ENCODE assay signal across 24 cellular contexts in genomic region chr4:148438047-148438446, GRCh38. TPM values are rescaled to one million over a fixed set of nuclear protein-coding genes. Genes with fewer than 3 reads are reported as not detected.
DNase-seq lines count a peak whose midpoint lies in the region; ATAC-seq, FAIRE-seq and TF ChIP-seq lines count a peak whose summit lies in the region.
"Had no signal": no experiment of that assay in that cellular context is flagged by ENCODE, and none has a peak within 500 bp of the region (broad histone marks: within the 10 kb centered on the region; RNA-seq: fewer than 3 reads in every experiment).

No MANE protein-coding gene starts in this region.

- no peaks in the 10 kb centered on the region for H3K36me3 Mint-ChIP-seq in chondrocyte (ENCODE audit: low read depth)

- no peak overlapping the region for H3K18ac ChIP-seq in mesendoderm (ENCODE audit: low read length)

- H2BK120ac ChIP-seq in mesendoderm (ENCODE audit: low read depth, low read length), result no peak overlapping the region

- no peaks in the 10 kb centered on the region for H3K79me2 ChIP-seq in mesendoderm (ENCODE audit: control insufficient read depth, insufficient read depth, low read length)

- TF ChIP-seq RAD21 in Ishikawa (IDR thresholded peaks at IDR 0.05; ENCODE audit: low read depth), result peak; percentile 3; the same call in 1 of the 2 replicates

- no peak overlapping the region for H3K4me3 Mint-ChIP-seq in chondrocyte (ENCODE audit: unreplicated experiment)
- H3K4me3 Mint-ChIP-seq: B cell, CD14-positive monocyte, IgD-negative memory B cell had no signal

- in situ Hi-C loops in brain microvascular endothelial cell (cut with HindIII; ENCODE audit: low pct_ligation_motif_present, low sequenced_read_pairs), result no loop called here

- H3K4me1 Mint-ChIP-seq in chondrocyte (ENCODE audit: low read depth), result peaks cover 12% of the 10 kb centered on the region

- no peak overlapping the region for H3K56ac ChIP-seq in mesendoderm (ENCODE audit: low read length)

- ATAC-seq in HG02981 (IDR thresholded peaks at IDR 0.05; ENCODE audit: unreplicated experiment), result no peak
- ATAC-seq in HG03342 (IDR thresholded peaks at IDR 0.05; ENCODE audit: unreplicated experiment), result no peak

- H2BK15ac ChIP-seq in mesendoderm (replicated peaks; ENCODE audit: low read depth), result no peak overlapping the region

- H3K27ac ChIP-seq in brain microvascular endothelial cell, result no peak overlapping the region
- no peak overlapping the region for H3K27ac ChIP-seq in mesendoderm (ENCODE audit: low read depth, low read length)

- TF ChIP-seq EP300 in Ishikawa (IDR thresholded peaks at IDR 0.05; ENCODE audit: borderline replicate concordance), result no peak

- no peak overlapping the region for H3K23ac ChIP-seq in mesendoderm (ENCODE audit: low read length)

- no peak overlapping the region for H3K27ac Mint-ChIP-seq in chondrocyte (ENCODE audit: unreplicated experiment)
- H3K27ac Mint-ChIP-seq: B cell, CD14-positive monocyte, IgD-negative memory B cell had no signal

- no peak overlapping the region for H3K4ac ChIP-seq in mesendoderm (ENCODE audit: low read depth, low read length)

- H3K9me3 Mint-ChIP-seq in chondrocyte (ENCODE audit: low read depth), result no peaks in the 10 kb centered on the region
- H3K9me3 Mint-ChIP-seq: IgD-negative memory B cell had no signal

- peaks cover 64% of the 10 kb centered on the region for H3K27me3 Mint-ChIP-seq in chondrocyte (ENCODE audit: low read depth)

- H3K79me1 ChIP-seq in mesendoderm (ENCODE audit: low read length), result no peaks in the 10 kb centered on the region

- H4K5ac ChIP-seq in mesendoderm (ENCODE audit: low read length), result no peak overlapping the region

- no peak overlapping the region for H2BK5ac ChIP-seq in mesendoderm (ENCODE audit: low read length)

- H3K4me2 ChIP-seq in mesendoderm (ENCODE audit: low read length), result no peak overlapping the region
- H3K4me2 ChIP-seq: SK-N-SH had no signal

- no peaks in the 10 kb centered on the region for H3K4me1 ChIP-seq in mesendoderm (ENCODE audit: control insufficient read depth, low read depth, low read length)

- DNase-seq in D721Med (ENCODE audit: insufficient read length, low spot score) (no peak), brain microvascular endothelial cell (no peak), mesendoderm (peak; percentile 18), chondrocyte (ENCODE audit: low spot score) (no peak)
- no peak for DNase-seq in stimulated activated CD4-positive, alpha-beta T cell treated with anti-CD3 and anti-CD28 coated beads, Interleukin-12 subunit alpha, Interleukin-12 subunit beta, amount 100 ng/mL, for 4 hours
- DNase-seq: DMS79, Karpas-422, MG63, NCI-H1417, NCI-H1694 treated with DMSO at 0.1 percent for 48 hours, NCI-H2081 treated with DMSO at 0.1 percent for 48 hours, NCI-H2171 treated with DMSO at 0.1 percent for 48 hours, NCI-H526, RPMI8226, SIG-M5, SK-N-SH had no signal

- no peak overlapping the region for H4K8ac ChIP-seq in mesendoderm (ENCODE audit: low read depth, low read length)

- H2AK5ac ChIP-seq in mesendoderm (ENCODE audit: low read length), result no peak overlapping the region

- FAIRE-seq in D721Med (lab: Jason Lieb, UNC), result no peak
- FAIRE-seq: A204.1 had no signal

- TF ChIP-seq CTCF in D721Med (IDR thresholded peaks at IDR 0.05; ENCODE audit: insufficient read depth, missing control alignments) (peak; percentile 14), brain microvascular endothelial cell (IDR thresholded peaks at IDR 0.05; ENCODE audit: low read depth, low read length, missing control alignments) (peak; percentile 5), chondrocyte (IDR thresholded peaks at IDR 0.05) (no peak)

- H3K27me3 ChIP-seq in brain microvascular endothelial cell (replicated peaks) (peaks cover 11% of the 10 kb centered on the region), mesendoderm (ENCODE audit: insufficient read depth, low read length, poor library complexity) (peaks cover 3% of the 10 kb centered on the region)

- no peaks in the 10 kb centered on the region for H3K36me3 ChIP-seq in brain microvascular endothelial cell (replicated peaks)
- no peaks in the 10 kb centered on the region for H3K36me3 ChIP-seq in mesendoderm (ENCODE audit: control insufficient read depth, insufficient read depth, low read length)
- H3K36me3 ChIP-seq: HAP-1, MG63 had no signal

- no peak overlapping the region for H3K4me3 ChIP-seq in brain microvascular endothelial cell (ENCODE audit: low read depth, low read length)
- H3K4me3 ChIP-seq in mesendoderm (ENCODE audit: low read length), result no peak overlapping the region
- H3K4me3 ChIP-seq: HAP-1, MG63 had no signal

- no CpG with 5 or more reads among the region's 2 CpGs for WGBS in mesendoderm (ENCODE audit: extremely low coverage, insufficient coverage, low lambda C conversion rate)

- no peak overlapping the region for H3K9ac ChIP-seq in mesendoderm (ENCODE audit: low read length)
- H3K9ac ChIP-seq: SK-N-SH had no signal

TF ChIP-seq in Ishikawa, 13 proteins besides CTCF, POLR2A, EP300 and RAD21:
- TF ChIP-seq, protein P1, sequence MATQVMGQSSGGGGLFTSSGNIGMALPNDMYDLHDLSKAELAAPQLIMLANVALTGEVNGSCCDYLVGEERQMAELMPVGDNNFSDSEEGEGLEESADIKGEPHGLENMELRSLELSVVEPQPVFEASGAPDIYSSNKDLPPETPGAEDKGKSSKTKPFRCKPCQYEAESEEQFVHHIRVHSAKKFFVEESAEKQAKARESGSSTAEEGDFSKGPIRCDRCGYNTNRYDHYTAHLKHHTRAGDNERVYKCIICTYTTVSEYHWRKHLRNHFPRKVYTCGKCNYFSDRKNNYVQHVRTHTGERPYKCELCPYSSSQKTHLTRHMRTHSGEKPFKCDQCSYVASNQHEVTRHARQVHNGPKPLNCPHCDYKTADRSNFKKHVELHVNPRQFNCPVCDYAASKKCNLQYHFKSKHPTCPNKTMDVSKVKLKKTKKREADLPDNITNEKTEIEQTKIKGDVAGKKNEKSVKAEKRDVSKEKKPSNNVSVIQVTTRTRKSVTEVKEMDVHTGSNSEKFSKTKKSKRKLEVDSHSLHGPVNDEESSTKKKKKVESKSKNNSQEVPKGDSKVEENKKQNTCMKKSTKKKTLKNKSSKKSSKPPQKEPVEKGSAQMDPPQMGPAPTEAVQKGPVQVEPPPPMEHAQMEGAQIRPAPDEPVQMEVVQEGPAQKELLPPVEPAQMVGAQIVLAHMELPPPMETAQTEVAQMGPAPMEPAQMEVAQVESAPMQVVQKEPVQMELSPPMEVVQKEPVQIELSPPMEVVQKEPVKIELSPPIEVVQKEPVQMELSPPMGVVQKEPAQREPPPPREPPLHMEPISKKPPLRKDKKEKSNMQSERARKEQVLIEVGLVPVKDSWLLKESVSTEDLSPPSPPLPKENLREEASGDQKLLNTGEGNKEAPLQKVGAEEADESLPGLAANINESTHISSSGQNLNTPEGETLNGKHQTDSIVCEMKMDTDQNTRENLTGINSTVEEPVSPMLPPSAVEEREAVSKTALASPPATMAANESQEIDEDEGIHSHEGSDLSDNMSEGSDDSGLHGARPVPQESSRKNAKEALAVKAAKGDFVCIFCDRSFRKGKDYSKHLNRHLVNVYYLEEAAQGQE (IDR thresholded peaks at IDR 0.05; ENCODE audit: low read depth), result no peak
- TF ChIP-seq TCF12 (IDR thresholded peaks at IDR 0.05; ENCODE audit: low read depth), result no peak
- no peak for TF ChIP-seq ZBTB7A (IDR thresholded peaks at IDR 0.05; ENCODE audit: low read depth)
- no peak for TF ChIP-seq USF1 (IDR thresholded peaks at IDR 0.05)
- no peak for TF ChIP-seq TAF1 (IDR thresholded peaks at IDR 0.05; ENCODE audit: low read depth)
- no peak for TF ChIP-seq MAX (IDR thresholded peaks at IDR 0.05)
- TF ChIP-seq TEAD4 (IDR thresholded peaks at IDR 0.05), result no peak
- no peak for TF ChIP-seq CREB1 (IDR thresholded peaks at IDR 0.05; ENCODE audit: low read depth)
- no peak for TF ChIP-seq CEBPB (IDR thresholded peaks at IDR 0.05)
- TF ChIP-seq NFIC (IDR thresholded peaks at IDR 0.05), result no peak
- no peak for TF ChIP-seq YY1 (IDR thresholded peaks at IDR 0.05; ENCODE audit: low read depth)

RNA-seq across cellular contexts. Expression of gene NR3C2, which starts 4.2 kb away (rescaled TPM):
- polyA plus RNA-seq in mesendoderm (2013, experiment 1 of 2), result 0.44 TPM
- 0.80 TPM for polyA plus RNA-seq in mesendoderm (2013, experiment 2 of 2)
- 0.15 to 0.23 TPM (median 0.20 TPM) in 3 replicates for total RNA-seq in chondrocyte
